ENCODE assay signal across 8 cellular contexts in the genomic region with DNA sequence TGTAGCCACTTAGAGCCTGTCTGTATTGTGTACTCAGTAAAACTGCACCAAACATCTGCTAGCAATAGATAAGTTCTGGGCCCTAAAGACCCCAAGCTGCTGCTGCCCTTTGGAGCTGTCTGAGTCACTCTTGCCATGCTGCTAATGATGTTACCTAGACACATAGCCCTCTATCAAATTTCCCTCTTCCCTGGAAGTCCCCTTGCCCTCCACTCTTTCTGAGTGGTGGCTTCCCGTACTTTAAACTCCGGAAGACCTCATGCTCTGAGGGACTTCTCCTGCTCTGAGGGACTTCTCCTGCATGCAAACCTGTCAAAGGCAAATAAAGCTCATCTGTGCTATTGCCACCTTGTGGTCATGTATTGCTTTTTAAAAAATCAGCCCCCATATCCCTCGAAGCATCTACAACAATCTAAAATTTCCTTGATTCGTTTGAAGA. TPM values are rescaled to one million over a fixed set of nuclear protein-coding genes. Genes with fewer than 3 reads are reported as not detected.
DNase-seq lines count a peak whose midpoint lies in the region; ATAC-seq and TF ChIP-seq lines count a peak whose summit lies in the region.

No MANE protein-coding gene starts in this region.

- intact Hi-C loops in CD8-positive, alpha-beta T cell (cut with DNase I, micrococcal nuclease) = no loop called here

- no peak overlapping the region for H3K27ac Mint-ChIP-seq in T-cell
- H3K27ac Mint-ChIP-seq in CD8-positive, alpha-beta T cell = no peak overlapping the region

- POLR2A ChIA-PET in GM10248 (lab: Yijun Ruan, JAX) (interaction anchor here (1.7 kb wide), 1 partner anchor 34 kb away, joined by 4 read pairs; a partner anchor contains a TSS), T-cell (lab: Charles Lee) (no interaction called here)
- POLR2A ChIA-PET in CD8-positive, alpha-beta T cell (lab: Charles Lee) = no interaction called here

- no peaks in the 10 kb centered on the region for H3K36me3 ChIP-seq in kidney epithelial cell (ENCODE audit: control insufficient read depth, insufficient read depth, low read length)
- no peaks in the 10 kb centered on the region for H3K36me3 ChIP-seq in CD8-positive, alpha-beta T cell (ENCODE audit: insufficient read depth, low read length)

- peak; percentile 80 for ATAC-seq in GM21367 (IDR thresholded peaks at IDR 0.05; ENCODE audit: unreplicated experiment)
- ATAC-seq in HG03460 (IDR thresholded peaks at IDR 0.05; ENCODE audit: unreplicated experiment) = peak; percentile 56
- ATAC-seq in T-cell (replicated peaks in 1 of 4) = no peak
- ATAC-seq in CD8-positive, alpha-beta T cell = no peak

- no peaks in the 10 kb centered on the region for H3K9me3 ChIP-seq in CD8-positive, alpha-beta T cell (ENCODE audit: low read length)

- no peaks in the 10 kb centered on the region for H3K27me3 ChIP-seq in kidney epithelial cell (ENCODE audit: control insufficient read depth, insufficient read depth, low read length)
- H3K27me3 ChIP-seq in CD8-positive, alpha-beta T cell (ENCODE audit: insufficient read depth, low read length) = no peaks in the 10 kb centered on the region

- CTCF ChIA-PET in GM10248 (lab: Yijun Ruan, JAX) (interaction anchor here (0.7 to 1.9 kb wide), 26 partner anchors 9 to 758 kb away, joined by 3 to 15 read pairs (median 4); no protein-coding TSS in a partner anchor), T-cell (lab: Charles Lee) (interaction anchor here in 1 of 2 donors (1.0 kb wide), 1 partner anchor 754 kb away, joined by 3 read pairs; no protein-coding TSS in a partner anchor)
- CTCF ChIA-PET in CD8-positive, alpha-beta T cell (lab: Charles Lee) = no interaction called here

- no peak overlapping the region for H3K27ac ChIP-seq in CD8-positive, alpha-beta T cell (ENCODE audit: low read depth, low read length)

- H3K9me3 Mint-ChIP-seq in T-cell = no peaks in the 10 kb centered on the region
- peaks cover under 1% of the 10 kb centered on the region for H3K9me3 Mint-ChIP-seq in CD8-positive, alpha-beta T cell

- H3K4me1 Mint-ChIP-seq in T-cell = no peaks in the 10 kb centered on the region
- H3K4me1 Mint-ChIP-seq in CD8-positive, alpha-beta T cell (ENCODE audit: low read depth) = no peaks in the 10 kb centered on the region

- no peak overlapping the region for H3K4me3 ChIP-seq in kidney epithelial cell (ENCODE audit: low read depth, low read length)
- no peak overlapping the region for H3K4me3 ChIP-seq in CD8-positive, alpha-beta T cell (ENCODE audit: low read depth, low read length)

- H3K27me3 Mint-ChIP-seq in T-cell = peaks cover 0 to 6% of the 10 kb centered on the region in 2 donors
- peaks cover 3% of the 10 kb centered on the region for H3K27me3 Mint-ChIP-seq in CD8-positive, alpha-beta T cell (ENCODE audit: low read depth)

- no peaks in the 10 kb centered on the region for H3K36me3 Mint-ChIP-seq in T-cell
- no peaks in the 10 kb centered on the region for H3K36me3 Mint-ChIP-seq in CD8-positive, alpha-beta T cell

- no peak overlapping the region for H3K4me3 Mint-ChIP-seq in T-cell
- H3K4me3 Mint-ChIP-seq in CD8-positive, alpha-beta T cell = no peak overlapping the region

- H3K4me1 ChIP-seq in CD8-positive, alpha-beta T cell (ENCODE audit: insufficient read depth, low read length) = no peaks in the 10 kb centered on the region

- TF ChIP-seq CTCF in GM10248 (IDR thresholded peaks at IDR 0.05; ENCODE audit: control extremely low read depth, extremely low read depth, low read depth, missing control alignments) (peak; percentile 48), kidney epithelial cell (IDR thresholded peaks at IDR 0.05; ENCODE audit: insufficient read depth, low read length, poor library complexity, severe bottlenecking) (peak; percentile 34)
- TF ChIP-seq CTCF in CD8-positive, alpha-beta T cell (IDR thresholded peaks at IDR 0.05) = no peak

- peak; percentile 26 for DNase-seq in GM10248 (ENCODE audit: extremely low spot score)
- DNase-seq in SHP77 (lab: John Stamatoyannopoulos, UW) = peak; percentile 39 to 60
- no peak for DNase-seq in kidney epithelial cell (ENCODE audit: low read depth)
- DNase-seq in T-cell = no peak
- DNase-seq in CD8-positive, alpha-beta T cell = no peak
- no peak for DNase-seq in DMS79 treated with DMSO at 0.1 percent for 48 hours (lab: John Stamatoyannopoulos, UW)

RNA-seq across cellular contexts. Expression of a gene that starts 34.0 kb away (rescaled TPM):
- total RNA-seq in kidney epithelial cell (53.6 and 65.9 TPM in 2 replicates), T-cell (10 to 100 TPM; 14.6 to 32.7 (median 28.2) TPM)
- total RNA-seq in CD8-positive, alpha-beta T cell = 10 to 100 TPM; 12.1 to 14.0 TPM

RNA-seq across cellular contexts. Expression of a gene that starts 46.6 kb away (rescaled TPM):
- total RNA-seq in kidney epithelial cell (0.17 and 0.27 TPM in 2 replicates), T-cell (1 to 10 TPM in 2 of 5 donors, under 1 TPM in 3; 0.32 to 2.0 (median 0.89) TPM)
- total RNA-seq in CD8-positive, alpha-beta T cell = not detected

Comparison
In these comparisons a context has a peak if more than half of its experiments do, and no peak if none do; other contexts are left out.
1. DNase-seq: peak in GM10248 (single experiment) and SHP77 (2 of 2); none in kidney epithelial cell (single experiment), T-cell (0 of 34), CD8-positive, alpha-beta T cell (0 of 7) and DMS79 treated with DMSO at 0.1 percent for 48 hours (single experiment).
2. ATAC-seq: peak in GM21367 (single experiment) and HG03460 (single experiment); none in T-cell (0 of 4) and CD8-positive, alpha-beta T cell (single experiment).